ENCODE assay signal across 8 cellular contexts in the genomic region with DNA sequence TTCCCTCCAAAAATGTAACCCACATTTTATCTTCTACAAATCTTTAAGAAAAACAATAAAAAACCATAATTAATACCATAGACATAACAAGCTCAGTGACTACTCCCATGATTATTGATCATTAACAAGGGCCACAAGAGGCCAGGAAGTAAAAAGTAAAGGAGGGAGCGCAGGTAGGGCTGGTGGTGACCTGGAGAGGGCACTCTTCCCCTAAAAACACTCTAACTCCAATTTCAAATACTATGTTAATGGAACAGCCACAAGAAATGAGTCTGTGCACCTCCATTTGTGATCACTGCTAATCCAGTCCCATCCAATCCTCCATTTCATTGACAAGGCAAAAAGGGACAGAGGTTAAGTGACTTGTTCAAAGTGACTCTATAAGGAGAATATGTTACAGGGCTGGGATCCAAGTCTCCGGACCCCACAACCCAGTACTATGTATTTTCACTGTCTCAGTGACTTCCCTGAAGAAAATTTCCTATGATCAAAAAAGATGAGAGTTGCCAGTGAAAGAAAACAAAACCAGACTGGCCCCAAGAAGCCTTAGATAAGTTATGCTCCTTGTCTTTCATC. TPM values are rescaled to one million over a fixed set of nuclear protein-coding genes. Genes with fewer than 3 reads are reported as not detected.
DNase-seq lines count a peak whose midpoint lies in the region; ATAC-seq and TF ChIP-seq lines count a peak whose summit lies in the region.

No MANE protein-coding gene starts in this region.

- no CpG with 5 or more reads among the region's 2 CpGs for WGBS in mesendoderm (ENCODE audit: extremely low coverage, insufficient coverage, low lambda C conversion rate)
- WGBS in gastroesophageal sphincter (ENCODE audit: low coverage in 1 of 2), 2 donors = 92 to 97% methylated on average over 1 to 2 of the region's 2 CpGs

- ATAC-seq in gastroesophageal sphincter = no peak

- in situ Hi-C loops in brain microvascular endothelial cell (cut with HindIII; ENCODE audit: low pct_ligation_motif_present, low sequenced_read_pairs) = no loop called here

- no peaks in the 10 kb centered on the region for H3K9me3 ChIP-seq in gastroesophageal sphincter

- TF ChIP-seq POLR2A in gastroesophageal sphincter (IDR thresholded peaks at IDR 0.05) = no peak

- no peak overlapping the region for H2AK5ac ChIP-seq in mesendoderm (ENCODE audit: low read length)

- no peak overlapping the region for H2BK120ac ChIP-seq in mesendoderm (ENCODE audit: low read depth, low read length)

- DNase-seq in Daoy (ENCODE audit: low read depth) (peak; percentile 7), H4 (ENCODE audit: low spot score) (peak; percentile 24), NOMO-1 treated with dmso at 0.1 percent for 144 hours (lab: John Stamatoyannopoulos, UW; ENCODE audit: unreplicated experiment) (peak; percentile 11), brain microvascular endothelial cell (peak; percentile 2), mesendoderm (peak; percentile 47), mucosa of gallbladder (ENCODE audit: low spot score) (no peak)
- no peak for DNase-seq in activated CD8-positive, alpha-beta memory T cell treated with anti-CD3 and anti-CD28 coated beads, Interleukin-2, amount 50 U/mL, for 4 hours

- H3K23ac ChIP-seq in mesendoderm (ENCODE audit: low read length) = no peak overlapping the region

- no peak overlapping the region for H3K4ac ChIP-seq in mesendoderm (ENCODE audit: low read depth, low read length)

- no peak overlapping the region for H4K8ac ChIP-seq in mesendoderm (ENCODE audit: low read depth, low read length)

- no peak overlapping the region for H3K4me2 ChIP-seq in mesendoderm (ENCODE audit: low read length)

- H3K27ac ChIP-seq in brain microvascular endothelial cell = no peak overlapping the region
- no peak overlapping the region for H3K27ac ChIP-seq in mesendoderm (ENCODE audit: low read depth, low read length)
- no peak overlapping the region for H3K27ac ChIP-seq in gastroesophageal sphincter

- no peak overlapping the region for H3K9ac ChIP-seq in mesendoderm (ENCODE audit: low read length)

- H3K79me1 ChIP-seq in mesendoderm (ENCODE audit: low read length) = no peaks in the 10 kb centered on the region

- no peak overlapping the region for H3K18ac ChIP-seq in mesendoderm (ENCODE audit: low read length)

- H3K36me3 ChIP-seq in brain microvascular endothelial cell (replicated peaks) = peaks cover 7% of the 10 kb centered on the region
- H3K36me3 ChIP-seq in mesendoderm (ENCODE audit: control insufficient read depth, insufficient read depth, low read length) = no peaks in the 10 kb centered on the region
- peaks cover 2 to 74% of the 10 kb centered on the region in 2 donors for H3K36me3 ChIP-seq in gastroesophageal sphincter

- no peak overlapping the region for H3K56ac ChIP-seq in mesendoderm (ENCODE audit: low read length)

- TF ChIP-seq EP300 in gastroesophageal sphincter (IDR thresholded peaks at IDR 0.05) = no peak

- H2BK5ac ChIP-seq in mesendoderm (ENCODE audit: low read length) = no peak overlapping the region

- TF ChIP-seq CTCF in brain microvascular endothelial cell (IDR thresholded peaks at IDR 0.05; ENCODE audit: low read depth, low read length, missing control alignments) = peak; percentile 72
- TF ChIP-seq CTCF in gastroesophageal sphincter (IDR thresholded peaks at IDR 0.05) = peak in 2 of 4 experiments; percentile 15 to 39

- H3K4me3 ChIP-seq in brain microvascular endothelial cell (ENCODE audit: low read depth, low read length) (no peak overlapping the region), mesendoderm (ENCODE audit: low read length) (no peak overlapping the region), gastroesophageal sphincter (no peak overlapping the region)

- no peaks in the 10 kb centered on the region for H3K79me2 ChIP-seq in mesendoderm (ENCODE audit: control insufficient read depth, insufficient read depth, low read length)

- H3K27me3 ChIP-seq in brain microvascular endothelial cell (replicated peaks) (no peaks in the 10 kb centered on the region), mesendoderm (ENCODE audit: insufficient read depth, low read length, poor library complexity) (no peaks in the 10 kb centered on the region), gastroesophageal sphincter (no peaks in the 10 kb centered on the region)

- no peak overlapping the region for H4K5ac ChIP-seq in mesendoderm (ENCODE audit: low read length)

- H3K4me1 ChIP-seq in mesendoderm (ENCODE audit: control insufficient read depth, low read depth, low read length) (no peaks in the 10 kb centered on the region), gastroesophageal sphincter (no peaks in the 10 kb centered on the region)

- no peak overlapping the region for H2BK15ac ChIP-seq in mesendoderm (replicated peaks; ENCODE audit: low read depth)

RNA-seq across cellular contexts. Expression of gene CFAP298, which starts 41.2 kb away (rescaled TPM):
- total RNA-seq in Daoy (2014; rRNA removed; shearing (Covaris generic)) = 90.3 and 113 TPM in 2 replicates
- total RNA-seq in H4 (2014; rRNA removed; shearing (Covaris generic)) = 52.7 and 68.3 TPM in 2 replicates
- 103 TPM for polyA plus RNA-seq in mesendoderm (2013, experiment 1 of 2)
- polyA plus RNA-seq in mesendoderm (2013, experiment 2 of 2) = 106 TPM
- 43.2 TPM for total RNA-seq in mucosa of gallbladder
- 10 to 100 TPM; 28.2 to 55.7 (median 32.0) TPM for total RNA-seq in gastroesophageal sphincter

Comparison
In these comparisons a context has a peak if more than half of its experiments do, and no peak if none do; other contexts are left out.
1. DNase-seq: peak in Daoy (single experiment), H4 (single experiment), NOMO-1 treated with dmso at 0.1 percent for 144 hours (single experiment), brain microvascular endothelial cell (single experiment) and mesendoderm (single experiment); none in mucosa of gallbladder (single experiment) and activated CD8-positive, alpha-beta memory T cell treated with anti-CD3 and anti-CD28 coated beads, Interleukin-2, amount 50 U/mL, for 4 hours (single experiment).